Comparison of ENCODE assay signal across 22 cellular contexts in genomic region chr11:88656960-88657738, GRCh38.
A peak's percentile ranks its signal among the peaks of the same experiment; 100 is the strongest.
DNase-seq lines count a peak whose midpoint lies in the region; ATAC-seq and TF ChIP-seq lines count a peak whose summit lies in the region.
"Had no signal": no experiment of that assay in that cellular context is flagged by ENCODE, and none has a peak within 500 bp of the region (broad histone marks: within the 10 kb centered on the region; RNA-seq: fewer than 3 reads in every experiment).

No MANE protein-coding gene starts in this region.

- no peaks in the 10 kb centered on the region for H3K27me3 ChIP-seq in osteoblast (ENCODE audit: insufficient read depth, low read length)
- H3K27me3 ChIP-seq: BLaER1 treated with 17β-estradiol and CSF1 and Interleukin-3, amounts not matched to agents 10 nM and 100 nM; SJCRH30; upper lobe of right lung had no signal

- H3K27ac ChIP-seq in coronary artery (no peak overlapping the region), osteoblast (ENCODE audit: low read depth, low read length) (no peak overlapping the region)
- H3K27ac ChIP-seq: A549; BLaER1 treated with 17β-estradiol and CSF1 and Interleukin-3, amounts not matched to agents 10 nM and 100 nM; KMS-11; SJCRH30; upper lobe of right lung had no signal

- no peaks in the 10 kb centered on the region for H3K79me2 ChIP-seq in osteoblast (ENCODE audit: insufficient read depth, low read length)

- peaks cover 11% of the 10 kb centered on the region for H3K4me1 Mint-ChIP-seq in activated naive CD8-positive, alpha-beta T cell (ENCODE audit: low read depth)
- H3K4me1 Mint-ChIP-seq in activated naive CD8-positive, alpha-beta T cell treated with anti-CD3 and anti-CD28 coated beads, Interleukin-2, amount 50 U/mL, for 24 hours: peaks cover 7% of the 10 kb centered on the region
- H3K4me1 Mint-ChIP-seq: activated CD4-positive, alpha-beta T cell treated with anti-CD3 and anti-CD28 coated beads, Interleukin-2, amount 10 ng/mL, durations not matched to agents 24 days and 14 days; activated T-helper 17 cell treated with anti-CD3 and anti-CD28 coated beads, Interleukin-2, amount 50 U/mL, for 72 hours had no signal

- no peaks in the 10 kb centered on the region for H3K36me3 ChIP-seq in osteoblast (ENCODE audit: insufficient read depth, low read length)
- H3K36me3 ChIP-seq: BLaER1 treated with 17β-estradiol and CSF1 and Interleukin-3, amounts not matched to agents 10 nM and 100 nM; SJCRH30; upper lobe of right lung had no signal

- DNase-seq in activated naive CD8-positive, alpha-beta T cell treated with anti-CD3 and anti-CD28 coated beads, Interleukin-2, amount 50 U/mL, for 24 hours: no peak
- peak; percentile 5 for DNase-seq in M059J (ENCODE audit: low read depth)
- DNase-seq in coronary artery (ENCODE audit: low spot score): no peak
- no peak for DNase-seq in osteoblast (ENCODE audit: insufficient read length, low spot score, missing footprints)
- no peak for DNase-seq in HK-2 (ENCODE audit: unreplicated experiment)
- DNase-seq: activated CD4-positive, alpha-beta T cell treated with anti-CD3 and anti-CD28 coated beads, Interleukin-2, amount 10 ng/mL, durations not matched to agents 24 days and 14 days; DMS 273 treated with DMSO at 0.1 percent for 48 hours; foreskin melanocyte; H7; NCI-H1105; NCI-H2081; SJCRH30; upper lobe of right lung had no signal

- H2AFZ ChIP-seq in osteoblast (ENCODE audit: low read length): peak overlapping the region; percentile 79

- peaks cover 2% of the 10 kb centered on the region for H3K36me3 Mint-ChIP-seq in activated naive CD8-positive, alpha-beta T cell
- H3K36me3 Mint-ChIP-seq in activated naive CD8-positive, alpha-beta T cell treated with anti-CD3 and anti-CD28 coated beads, Interleukin-2, amount 50 U/mL, for 24 hours (ENCODE audit: low read depth): no peaks in the 10 kb centered on the region

- H3K27ac Mint-ChIP-seq in activated naive CD8-positive, alpha-beta T cell: peak overlapping the region; percentile 31
- H3K27ac Mint-ChIP-seq in activated naive CD8-positive, alpha-beta T cell treated with anti-CD3 and anti-CD28 coated beads, Interleukin-2, amount 50 U/mL, for 24 hours: no peak overlapping the region
- H3K27ac Mint-ChIP-seq: activated CD4-positive, alpha-beta T cell treated with anti-CD3 and anti-CD28 coated beads, Interleukin-2, amount 10 ng/mL, durations not matched to agents 24 days and 14 days; activated T-helper 17 cell treated with anti-CD3 and anti-CD28 coated beads, Interleukin-2, amount 50 U/mL, for 72 hours; progenitor cell of endocrine pancreas; T-helper 1 cell treated with Interleukin-12 subunit alpha and Interleukin-12 subunit beta and Interleukin-4 antibody, amounts not matched to agents 30 μg/mL and 1 μg/mL, for 36 hours had no signal

- H4K20me1 ChIP-seq in osteoblast (ENCODE audit: insufficient read depth, low read length): no peaks in the 10 kb centered on the region
- H4K20me1 ChIP-seq: BLaER1 treated with 17β-estradiol and CSF1 and Interleukin-3, amounts not matched to agents 10 nM and 100 nM had no signal

- no peaks in the 10 kb centered on the region for H3K9me3 Mint-ChIP-seq in activated naive CD8-positive, alpha-beta T cell (ENCODE audit: low read depth)
- no peaks in the 10 kb centered on the region for H3K9me3 Mint-ChIP-seq in activated naive CD8-positive, alpha-beta T cell treated with anti-CD3 and anti-CD28 coated beads, Interleukin-2, amount 50 U/mL, for 24 hours
- H3K9me3 Mint-ChIP-seq: activated CD4-positive, alpha-beta T cell treated with anti-CD3 and anti-CD28 coated beads, Interleukin-2, amount 10 ng/mL, durations not matched to agents 24 days and 14 days; activated T-helper 17 cell treated with anti-CD3 and anti-CD28 coated beads, Interleukin-2, amount 50 U/mL, for 72 hours; T-helper 1 cell treated with Interleukin-12 subunit alpha and Interleukin-12 subunit beta and Interleukin-4 antibody, amounts not matched to agents 30 μg/mL and 1 μg/mL, for 36 hours had no signal

- no peaks in the 10 kb centered on the region for H3K4me1 ChIP-seq in osteoblast (ENCODE audit: insufficient read depth, low read length)
- H3K4me1 ChIP-seq: A549; BLaER1 treated with 17β-estradiol and CSF1 and Interleukin-3, amounts not matched to agents 10 nM and 100 nM; SJCRH30; upper lobe of right lung had no signal

- H3K4me3 Mint-ChIP-seq in activated naive CD8-positive, alpha-beta T cell: peak overlapping the region; percentile 56
- no peak overlapping the region for H3K4me3 Mint-ChIP-seq in activated naive CD8-positive, alpha-beta T cell treated with anti-CD3 and anti-CD28 coated beads, Interleukin-2, amount 50 U/mL, for 24 hours
- H3K4me3 Mint-ChIP-seq: activated CD4-positive, alpha-beta T cell treated with anti-CD3 and anti-CD28 coated beads, Interleukin-2, amount 10 ng/mL, durations not matched to agents 24 days and 14 days; activated T-helper 17 cell treated with anti-CD3 and anti-CD28 coated beads, Interleukin-2, amount 50 U/mL, for 72 hours; T-helper 1 cell treated with Interleukin-12 subunit alpha and Interleukin-12 subunit beta and Interleukin-4 antibody, amounts not matched to agents 30 μg/mL and 1 μg/mL, for 36 hours had no signal

- no peak for TF ChIP-seq CTCF in coronary artery (IDR thresholded peaks at IDR 0.05)
- TF ChIP-seq CTCF in osteoblast (IDR thresholded peaks at IDR 0.05; ENCODE audit: extremely low read depth, low read depth, low read length): no peak

- no peaks in the 10 kb centered on the region for H3K9me3 ChIP-seq in osteoblast (ENCODE audit: low read depth, low read length)
- H3K9me3 ChIP-seq: A549; BLaER1 treated with 17β-estradiol and CSF1 and Interleukin-3, amounts not matched to agents 10 nM and 100 nM; SJCRH30; upper lobe of right lung had no signal

- H3K4me3 ChIP-seq in coronary artery (peak overlapping the region; percentile 40), osteoblast (ENCODE audit: insufficient read depth, low read length) (no peak overlapping the region)
- H3K4me3 ChIP-seq: A549; BLaER1 treated with 17β-estradiol and CSF1 and Interleukin-3, amounts not matched to agents 10 nM and 100 nM; SJCRH30; upper lobe of right lung had no signal

- H3K4me2 ChIP-seq in osteoblast (ENCODE audit: insufficient read depth, low read length): peak overlapping the region; percentile 64
- H3K4me2 ChIP-seq: A549; BLaER1 treated with 17β-estradiol and CSF1 and Interleukin-3, amounts not matched to agents 10 nM and 100 nM; KMS-11 had no signal

- ATAC-seq in activated naive CD8-positive, alpha-beta T cell treated with anti-CD3 and anti-CD28 coated beads, Interleukin-2, amount 50 U/mL, for 24 hours: no peak
- ATAC-seq in GM21529 (IDR thresholded peaks at IDR 0.05; ENCODE audit: unreplicated experiment) (no peak), HG02884 (IDR thresholded peaks at IDR 0.05; ENCODE audit: unreplicated experiment) (no peak)
- ATAC-seq: A549; activated T-helper 17 cell treated with anti-CD3 and anti-CD28 coated beads, Interleukin-2, amount 50 U/mL, for 72 hours; upper lobe of right lung had no signal

- H3K27me3 Mint-ChIP-seq in activated naive CD8-positive, alpha-beta T cell: peaks cover 1% of the 10 kb centered on the region
- no peaks in the 10 kb centered on the region for H3K27me3 Mint-ChIP-seq in activated naive CD8-positive, alpha-beta T cell treated with anti-CD3 and anti-CD28 coated beads, Interleukin-2, amount 50 U/mL, for 24 hours
- H3K27me3 Mint-ChIP-seq: activated CD4-positive, alpha-beta T cell treated with anti-CD3 and anti-CD28 coated beads, Interleukin-2, amount 10 ng/mL, durations not matched to agents 24 days and 14 days; progenitor cell of endocrine pancreas had no signal
